In genomic region chr7:231030-231857, GRCh38 we compare ENCODE assay signal across 15 cellular contexts. TPM values are rescaled to one million over a fixed set of nuclear protein-coding genes. Genes with fewer than 3 reads are reported as not detected.
DNase-seq lines count a peak whose midpoint lies in the region; ATAC-seq, FAIRE-seq and TF ChIP-seq lines count a peak whose summit lies in the region.
"Had no signal": no experiment of that assay in that cellular context is flagged by ENCODE, and none has a peak within 500 bp of the region (broad histone marks: within the 10 kb centered on the region; RNA-seq: fewer than 3 reads in every experiment).

No MANE protein-coding gene starts in this region.

- intact Hi-C loops in A673 (cut with micrococcal nuclease; ENCODE audit: unreplicated experiment), result no loop called here
- intact Hi-C loops in ovary (cut with DNase I), result no loop called here

- 89 to 92% methylated on average over 29 to 38 of the region's 38 CpGs for WGBS in endodermal cell (ENCODE audit: insufficient coverage in 1 of 2, insufficient read length in 1 of 2), 2 experiments
- 58 to 68% (median 64%) methylated on average over 38 of the region's 38 CpGs for WGBS in ovary, 3 donors

- ATAC-seq in GM21367 (IDR thresholded peaks at IDR 0.05; ENCODE audit: unreplicated experiment) (no peak), GM18861 (IDR thresholded peaks at IDR 0.05; ENCODE audit: unreplicated experiment) (no peak)
- ATAC-seq: activated CD8-positive, alpha-beta memory T cell treated with anti-CD3 and anti-CD28 coated beads, Interleukin-2, amount 10 ng/mL, durations not matched to agents 7 days and 5 days; natural killer cell had no signal

- CTCF ChIA-PET in A673 (lab: Charles Lee), result no interaction called here

- H3K36me3 ChIP-seq in A673 (ENCODE audit: insufficient read depth, low read length, poor library complexity, severe bottlenecking), result no peaks in the 10 kb centered on the region
- H3K36me3 ChIP-seq in endodermal cell (ENCODE audit: control insufficient read depth, insufficient read depth, low read length), result no peaks in the 10 kb centered on the region
- no peaks in the 10 kb centered on the region for H3K36me3 ChIP-seq in ovary

- TF ChIP-seq EP300 in ovary (IDR thresholded peaks at IDR 0.05), result no peak

- H3K27me3 ChIP-seq in A673 (replicated peaks; ENCODE audit: insufficient read depth, low read depth, low read length, poor library complexity) (no peaks in the 10 kb centered on the region), endodermal cell (ENCODE audit: control insufficient read depth, insufficient read depth, low read length, poor library complexity, severe bottlenecking) (no peaks in the 10 kb centered on the region), ovary (no peaks in the 10 kb centered on the region)

- H3K4me1 Mint-ChIP-seq in endodermal cell, result no peaks in the 10 kb centered on the region
- peaks cover 72% of the 10 kb centered on the region for H3K4me1 Mint-ChIP-seq in nephron progenitor cell
- H3K4me1 Mint-ChIP-seq: activated CD8-positive, alpha-beta memory T cell treated with anti-CD3 and anti-CD28 coated beads, Interleukin-2, amount 10 ng/mL, durations not matched to agents 7 days and 5 days; natural killer cell had no signal

- peak; percentile 4 for FAIRE-seq in HTR-8/SVneo (lab: Jason Lieb, UNC)
- FAIRE-seq: GM12891 had no signal

- H3K9me3 Mint-ChIP-seq in endodermal cell, result no peaks in the 10 kb centered on the region
- no peaks in the 10 kb centered on the region for H3K9me3 Mint-ChIP-seq in nephron progenitor cell
- H3K9me3 Mint-ChIP-seq: CD4-positive, alpha-beta T cell; natural killer cell had no signal

- H3K36me3 Mint-ChIP-seq in endodermal cell (ENCODE audit: low read depth), result peaks cover 7% of the 10 kb centered on the region
- no peaks in the 10 kb centered on the region for H3K36me3 Mint-ChIP-seq in nephron progenitor cell (ENCODE audit: low read depth)
- H3K36me3 Mint-ChIP-seq: activated CD8-positive, alpha-beta memory T cell treated with anti-CD3 and anti-CD28 coated beads, Interleukin-2, amount 10 ng/mL, durations not matched to agents 7 days and 5 days; natural killer cell had no signal

- peak; percentile 53 for TF ChIP-seq CTCF in A673 (conservative IDR thresholded peaks at IDR 0.05; ENCODE audit: low read depth, low read length)
- peak; percentile 57 for TF ChIP-seq CTCF in endodermal cell (conservative IDR thresholded peaks at IDR 0.05)
- no peak for TF ChIP-seq CTCF in nephron progenitor cell (IDR thresholded peaks at IDR 0.05)
- peak in 1 of 3 donors; percentile 26 for TF ChIP-seq CTCF in ovary (IDR thresholded peaks at IDR 0.05)

- no peaks in the 10 kb centered on the region for H3K9me3 ChIP-seq in A673 (ENCODE audit: low read depth, low read length, poor library complexity, severe bottlenecking)
- H3K9me3 ChIP-seq in endodermal cell (ENCODE audit: control insufficient read depth, low read length), result no peaks in the 10 kb centered on the region
- H3K9me3 ChIP-seq in ovary, result no peaks in the 10 kb centered on the region

- no peaks in the 10 kb centered on the region for H3K4me1 ChIP-seq in A673 (ENCODE audit: insufficient read depth, low read length, poor library complexity, severe bottlenecking)
- H3K4me1 ChIP-seq in endodermal cell (ENCODE audit: control insufficient read depth, insufficient read depth, low read length), result no peaks in the 10 kb centered on the region
- peaks cover 31% of the 10 kb centered on the region for H3K4me1 ChIP-seq in ovary (ENCODE audit: insufficient read depth)

- H3K27ac Mint-ChIP-seq in endodermal cell (no peak overlapping the region), nephron progenitor cell (no peak overlapping the region)
- H3K27ac Mint-ChIP-seq: activated CD8-positive, alpha-beta memory T cell treated with anti-CD3 and anti-CD28 coated beads, Interleukin-2, amount 10 ng/mL, durations not matched to agents 7 days and 5 days; CD4-positive, alpha-beta T cell; natural killer cell had no signal

- H3K4me3 Mint-ChIP-seq in endodermal cell (no peak overlapping the region), nephron progenitor cell (peak overlapping the region; percentile 52)
- H3K4me3 Mint-ChIP-seq: activated CD8-positive, alpha-beta memory T cell treated with anti-CD3 and anti-CD28 coated beads, Interleukin-2, amount 10 ng/mL, durations not matched to agents 7 days and 5 days; CD4-positive, alpha-beta T cell; natural killer cell had no signal

- DNase-seq in A673 (ENCODE audit: low spot score) (no peak), HTR-8/SVneo (ENCODE audit: insufficient read length, low spot score) (no peak), endodermal cell (no peak), nephron progenitor cell (no peak), cerebellum (ENCODE audit: low spot score) (no peak), ovary (no peak)
- DNase-seq: activated CD8-positive, alpha-beta memory T cell treated with anti-CD3 and anti-CD28 coated beads, Interleukin-2, amount 10 ng/mL, durations not matched to agents 7 days and 5 days; CD4-positive, alpha-beta T cell; hippocampal formation; KG1; natural killer cell had no signal

- POLR2A ChIA-PET in A673 (lab: Charles Lee; ENCODE audit: low non-redundant PET), result no interaction called here

- H3K9ac ChIP-seq in endodermal cell (ENCODE audit: extremely low read depth, low read length, poor library complexity, severe bottlenecking), result no peak overlapping the region

- TF ChIP-seq POLR2A in ovary (IDR thresholded peaks at IDR 0.05), result no peak

- H3K27ac ChIP-seq in A673 (ENCODE audit: low read depth, low read length, poor library complexity, severe bottlenecking) (no peak overlapping the region), endodermal cell (ENCODE audit: low read depth, low read length) (no peak overlapping the region), ovary (peak overlapping the region in 1 of 2 donors; percentile 67)
- H3K27ac ChIP-seq: SK-N-MC had no signal

- H3K27me3 Mint-ChIP-seq in endodermal cell (ENCODE audit: insufficient read depth), result no peaks in the 10 kb centered on the region
- no peaks in the 10 kb centered on the region for H3K27me3 Mint-ChIP-seq in nephron progenitor cell (ENCODE audit: low read depth, poor library complexity)
- H3K27me3 Mint-ChIP-seq: activated CD8-positive, alpha-beta memory T cell treated with anti-CD3 and anti-CD28 coated beads, Interleukin-2, amount 10 ng/mL, durations not matched to agents 7 days and 5 days had no signal

- no TSS peak for BruUV-seq in A673 (replicated peaks; lab: Mats Ljungman, UMichigan)

- H3K4me3 ChIP-seq in A673 (ENCODE audit: low read depth, low read length, poor library complexity, severe bottlenecking), result no peak overlapping the region
- H3K4me3 ChIP-seq in endodermal cell (ENCODE audit: low read length), result no peak overlapping the region
- H3K4me3 ChIP-seq in ovary, result no peak overlapping the region
- H3K4me3 ChIP-seq: SK-N-MC had no signal

RNA-seq across cellular contexts. Expression of gene FAM20C, which starts 38.9 kb away (rescaled TPM):
- total RNA-seq in A673 (2021), result 35.8 and 36.3 TPM in 2 replicates
- total RNA-seq in endodermal cell, result 10 to 100 TPM; 33.5 to 53.5 TPM
- polyA plus RNA-seq in endodermal cell (2013, experiment 1 of 2), result 19.9 TPM
- polyA plus RNA-seq in endodermal cell (2013, experiment 2 of 2), result 18.4 TPM
- total RNA-seq in cerebellum, result 19.8 TPM
- total RNA-seq in ovary, result 10 to 100 TPM; 20.5 to 80.4 (median 47.4) TPM
- 10 to 100 TPM in 1 of 2 donors, 1 to 10 TPM in 1; 6.2 to 28.9 TPM for polyA plus RNA-seq in ovary

RNA-seq across cellular contexts. Expression of gene FOXL3, which starts 58.7 kb away (rescaled TPM):
- total RNA-seq in A673 (2021) (not detected in 2 replicates), endodermal cell (not detected), cerebellum (not detected), ovary (not detected)
- not detected for polyA plus RNA-seq in endodermal cell (2013, experiment 1 of 2)
- polyA plus RNA-seq in endodermal cell (2013, experiment 2 of 2), result not detected
- polyA plus RNA-seq in ovary, result not detected
- total RNA-seq: activated CD8-positive, alpha-beta memory T cell treated with anti-CD3 and anti-CD28 coated beads, Interleukin-2, amount 10 ng/mL, durations not matched to agents 7 days and 5 days; CD4-positive, alpha-beta T cell; natural killer cell had no signal
